10 cellular contexts compared by ENCODE assay signal in genomic region chr5:18113724-18114123, GRCh38.
DNase-seq lines count a peak whose midpoint lies in the region; ATAC-seq and TF ChIP-seq lines count a peak whose summit lies in the region.
"Had no signal": no experiment of that assay in that cellular context is flagged by ENCODE, and none has a peak within 500 bp of the region (broad histone marks: within the 10 kb centered on the region; RNA-seq: fewer than 3 reads in every experiment).

No MANE protein-coding gene starts in this region.

- ATAC-seq in GM19324 (IDR thresholded peaks at IDR 0.05; ENCODE audit: low FRiP score, unreplicated experiment) (no peak), HG03521 (IDR thresholded peaks at IDR 0.05; ENCODE audit: unreplicated experiment) (no peak)
- ATAC-seq: stimulated activated naive CD8-positive, alpha-beta T cell treated with anti-CD3 and anti-CD28 coated beads, Interleukin-15, Interleukin-2, amounts not matched to agents 100 U/mL and 50 U/mL, for 24 hours had no signal

- TF ChIP-seq CTCF in neural progenitor cell (IDR thresholded peaks at IDR 0.05) = peak; percentile 39

- no peak overlapping the region for H3K4me3 ChIP-seq in neural progenitor cell

- no peak overlapping the region for H3K4me3 Mint-ChIP-seq in neural progenitor cell
- H3K4me3 Mint-ChIP-seq: activated CD4-positive, alpha-beta memory T cell treated with anti-CD3 and anti-CD28 coated beads, Interleukin-2, amount 10 ng/mL, durations not matched to agents 7 days and 5 days had no signal

- no peak overlapping the region for H2AFZ ChIP-seq in neural progenitor cell (replicated peaks)

- no peaks in the 10 kb centered on the region for H3K9me3 ChIP-seq in neural progenitor cell (ENCODE audit: low read depth)

- DNase-seq in H4 (ENCODE audit: low spot score) = peak; percentile 66
- peak; percentile 74 for DNase-seq in NCI-H69 (lab: John Stamatoyannopoulos, UW)
- DNase-seq in dedifferentiated amniotic fluid mesenchymal stem cell (ENCODE audit: extremely low spot score) = peak; percentile 67
- DNase-seq in neural progenitor cell (ENCODE audit: low spot score) = peak; percentile 9
- no peak for DNase-seq in activated CD4-positive, alpha-beta T cell treated with anti-CD3 and anti-CD28 coated beads for 4 hours
- no peak for DNase-seq in HCEC 1CT
- DNase-seq: activated CD4-positive, alpha-beta memory T cell treated with anti-CD3 and anti-CD28 coated beads, Interleukin-2, amount 10 ng/mL, durations not matched to agents 7 days and 5 days; stimulated activated naive CD8-positive, alpha-beta T cell treated with anti-CD3 and anti-CD28 coated beads, Interleukin-15, Interleukin-2, amounts not matched to agents 100 U/mL and 50 U/mL, for 24 hours had no signal

- no peak overlapping the region for H3K27ac ChIP-seq in neural progenitor cell

- no peak overlapping the region for H3K27ac Mint-ChIP-seq in neural progenitor cell
- H3K27ac Mint-ChIP-seq: activated CD4-positive, alpha-beta memory T cell treated with anti-CD3 and anti-CD28 coated beads, Interleukin-2, amount 10 ng/mL, durations not matched to agents 7 days and 5 days had no signal

- H3K27me3 Mint-ChIP-seq in neural progenitor cell (ENCODE audit: insufficient read depth, low read depth) = no peaks in the 10 kb centered on the region
- H3K27me3 Mint-ChIP-seq: activated CD4-positive, alpha-beta memory T cell treated with anti-CD3 and anti-CD28 coated beads, Interleukin-2, amount 10 ng/mL, durations not matched to agents 7 days and 5 days had no signal

- no peaks in the 10 kb centered on the region for H3K9me3 Mint-ChIP-seq in neural progenitor cell

- no peaks in the 10 kb centered on the region for H3F3A ChIP-seq in neural progenitor cell (ENCODE audit: low read depth)

- no peaks in the 10 kb centered on the region for H3K27me3 ChIP-seq in neural progenitor cell

- no peaks in the 10 kb centered on the region for H4K20me1 ChIP-seq in neural progenitor cell (ENCODE audit: low read depth)

- no peaks in the 10 kb centered on the region for H3K36me3 Mint-ChIP-seq in neural progenitor cell

- no peaks in the 10 kb centered on the region for H3K36me3 ChIP-seq in neural progenitor cell

- no peak overlapping the region for H3K9ac ChIP-seq in neural progenitor cell

- H3K4me2 ChIP-seq in neural progenitor cell = no peak overlapping the region

- H3K79me2 ChIP-seq in neural progenitor cell (ENCODE audit: low read depth) = no peaks in the 10 kb centered on the region

- H3K4me1 Mint-ChIP-seq in neural progenitor cell = peaks cover 15% of the 10 kb centered on the region
- H3K4me1 Mint-ChIP-seq: activated CD4-positive, alpha-beta memory T cell treated with anti-CD3 and anti-CD28 coated beads, Interleukin-2, amount 10 ng/mL, durations not matched to agents 7 days and 5 days had no signal

- H3K4me1 ChIP-seq in neural progenitor cell = peaks cover 2% of the 10 kb centered on the region

Comparison
In these comparisons a context has a peak if more than half of its experiments do, and no peak if none do; other contexts are left out.
1. DNase-seq: peak in H4 (single experiment), NCI-H69 (single experiment), dedifferentiated amniotic fluid mesenchymal stem cell (single experiment) and neural progenitor cell (single experiment); none in activated CD4-positive, alpha-beta T cell treated with anti-CD3 and anti-CD28 coated beads for 4 hours (0 of 2) and HCEC 1CT (single experiment).